Comparison of ENCODE assay signal across 9 cellular contexts in the genomic region with DNA sequence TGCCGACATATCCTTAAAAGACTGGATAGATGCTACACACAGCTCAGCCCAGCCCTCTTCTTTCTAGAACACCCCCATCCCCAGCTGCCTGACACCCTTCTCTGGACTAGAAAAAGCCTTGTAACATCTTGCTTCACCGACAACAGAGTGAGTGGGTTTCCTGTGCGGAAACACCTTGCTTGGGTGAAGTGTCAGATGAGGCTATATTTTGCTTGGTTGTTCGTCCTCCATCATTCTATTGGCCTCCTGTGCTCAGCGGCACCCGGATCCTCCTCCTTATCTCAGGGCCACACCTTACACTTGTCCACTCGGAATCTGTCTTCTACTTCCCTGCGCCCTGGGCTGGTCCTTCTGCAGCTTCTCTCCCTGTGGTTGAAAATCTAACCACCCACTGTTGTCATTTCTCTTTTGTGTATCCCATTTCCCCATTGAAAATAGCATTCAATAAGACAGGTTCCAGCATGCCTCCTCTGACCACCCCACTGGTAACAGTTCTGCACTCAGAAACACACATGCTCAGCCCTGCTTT.
A peak's percentile ranks its signal among the peaks of the same experiment; 100 is the strongest.
DNase-seq lines count a peak whose midpoint lies in the region; ATAC-seq, FAIRE-seq and TF ChIP-seq lines count a peak whose summit lies in the region.
"Had no signal": no experiment of that assay in that cellular context is flagged by ENCODE, and none has a peak within 500 bp of the region (broad histone marks: within the 10 kb centered on the region; RNA-seq: fewer than 3 reads in every experiment).

No MANE protein-coding gene starts in this region.

- no peak for DNase-seq in GM12892 (ENCODE audit: insufficient read length)
- DNase-seq in KG1 (lab: John Stamatoyannopoulos, UW): peak; percentile 70
- peak; percentile 53 for DNase-seq in activated T-cell treated with anti-CD3 and anti-CD28 coated beads, Interleukin-2, amount 50 U/mL, for 1 hour
- DNase-seq in naive thymus-derived CD8-positive, alpha-beta T cell: peak in 9 of 10 donors; percentile 39 to 84 (median 76)
- no peak for DNase-seq in NCI-H2171 treated with DMSO at 0.1 percent for 48 hours (lab: John Stamatoyannopoulos, UW)
- DNase-seq in NCI-H2081 (lab: John Stamatoyannopoulos, UW): no peak
- DNase-seq in testis: no peak
- no peak for DNase-seq in NCI-H446 (lab: John Stamatoyannopoulos, UW)
- DNase-seq: SHP77 had no signal

- no peaks in the 10 kb centered on the region for H3K9me3 Mint-ChIP-seq in naive thymus-derived CD8-positive, alpha-beta T cell

- WGBS in testis, 2 donors: 76 to 84% methylated on average over 8 of the region's 8 CpGs

- no peaks in the 10 kb centered on the region for H3K36me3 Mint-ChIP-seq in naive thymus-derived CD8-positive, alpha-beta T cell

- peaks cover 60 to 91% (median 84%) of the 10 kb centered on the region in 4 donors for H3K4me1 Mint-ChIP-seq in naive thymus-derived CD8-positive, alpha-beta T cell

- peak overlapping the region; percentile 60 to 87 (median 76) for H3K4me3 Mint-ChIP-seq in naive thymus-derived CD8-positive, alpha-beta T cell

- POLR2A ChIA-PET in naive thymus-derived CD8-positive, alpha-beta T cell (lab: Charles Lee): interaction anchor here (0.7 to 2.2 kb wide), 8 partner anchors 9 to 117 kb away, joined by 3 to 23 read pairs (median 6); a partner anchor contains a TSS

- peak overlapping the region; percentile 88 to 97 (median 93) for H3K27ac Mint-ChIP-seq in naive thymus-derived CD8-positive, alpha-beta T cell

- no peaks in the 10 kb centered on the region for H3K27me3 ChIP-seq in testis

- peak; percentile 91 for FAIRE-seq in GM12892 (lab: Jason Lieb, UNC)

- no peak for TF ChIP-seq POLR2A in GM12892 (IDR thresholded peaks at IDR 0.05; ENCODE audit: low read depth, low read length)
- no peak for TF ChIP-seq POLR2A in testis (IDR thresholded peaks at IDR 0.05)

- intact Hi-C loops in testis (cut with DNase I; ENCODE audit: low total_unique reads): no loop called here

- ATAC-seq in naive thymus-derived CD8-positive, alpha-beta T cell: peak; percentile 76 to 77

- H3K36me3 ChIP-seq in testis (ENCODE audit: low read depth, missing control alignments): no peaks in the 10 kb centered on the region

- no peaks in the 10 kb centered on the region for H3K9me3 ChIP-seq in testis

- H3K4me1 ChIP-seq in testis: no peaks in the 10 kb centered on the region

- H3K27me3 Mint-ChIP-seq in naive thymus-derived CD8-positive, alpha-beta T cell: no peaks in the 10 kb centered on the region

- H3K27ac ChIP-seq in testis: no peak overlapping the region

- H3K4me3 ChIP-seq in testis: no peak overlapping the region

- TF ChIP-seq CTCF in testis (IDR thresholded peaks at IDR 0.05): no peak

Comparison
In these comparisons a context has a peak if more than half of its experiments do, and no peak if none do; other contexts are left out.
1. DNase-seq: peak in KG1 (single experiment), activated T-cell treated with anti-CD3 and anti-CD28 coated beads, Interleukin-2, amount 50 U/mL, for 1 hour (single experiment) and naive thymus-derived CD8-positive, alpha-beta T cell (9 of 10); none in GM12892 (single experiment), NCI-H2171 treated with DMSO at 0.1 percent for 48 hours (single experiment), NCI-H2081 (0 of 2), testis (single experiment) and NCI-H446 (0 of 2).